28 cellular contexts compared by ENCODE assay signal in genomic region chr11:16095756-16096155, GRCh38.
"Had no signal": no experiment of that assay in that cellular context is flagged by ENCODE, and none has a peak within 500 bp of the region (broad histone marks: within the 10 kb centered on the region; RNA-seq: fewer than 3 reads in every experiment).

No MANE protein-coding gene starts in this region.

- H3K4me3 ChIP-seq: breast epithelium, esophagus muscularis mucosa, heart right ventricle, pancreas, prostate gland, skin epidermis, thoracic aorta, upper lobe of left lung had no signal

- H3K9me3 ChIP-seq: breast epithelium, esophagus muscularis mucosa, heart right ventricle, pancreas, prostate gland, thoracic aorta, upper lobe of left lung had no signal

- H3K36me3 Mint-ChIP-seq: activated CD8-positive, alpha-beta memory T cell treated with anti-CD3 and anti-CD28 coated beads, Interleukin-2, amount 10 ng/mL, durations not matched to agents 7 days and 5 days; activated naive CD4-positive, alpha-beta T cell treated with anti-CD3 and anti-CD28 coated beads, Interleukin-2, amount 50 U/mL, for 72 hours; mesothelial cell of epicardium; naive B cell; stimulated activated effector memory CD8-positive, alpha-beta T cell treated with anti-CD3 and anti-CD28 coated beads, Interleukin-12 subunit alpha, Interleukin-12 subunit beta, amount 100 ng/mL, for 72 hours had no signal

- H3K36me3 ChIP-seq: breast epithelium, esophagus muscularis mucosa, pancreas, prostate gland, thoracic aorta, upper lobe of left lung had no signal

- H3K4me1 ChIP-seq: breast epithelium, esophagus muscularis mucosa, prostate gland, upper lobe of left lung had no signal

- H3K27me3 Mint-ChIP-seq: activated B cell treated with CpG ODN at 0.5 μM for 24 hours; activated CD8-positive, alpha-beta memory T cell treated with anti-CD3 and anti-CD28 coated beads, Interleukin-2, amount 10 ng/mL, durations not matched to agents 7 days and 5 days; stimulated activated naive CD8-positive, alpha-beta T cell treated with anti-CD3 and anti-CD28 coated beads, Interleukin-15, Interleukin-2, amounts not matched to agents 100 ng/mL and 50 ng/mL, for 24 hours had no signal

- ATAC-seq: activated CD8-positive, alpha-beta memory T cell treated with anti-CD3 and anti-CD28 coated beads, Interleukin-2, amount 10 ng/mL, durations not matched to agents 7 days and 5 days; activated CD8-positive, alpha-beta T cell treated with anti-CD3 and anti-CD28 coated beads, Interleukin-2, amount 10 ng/mL, durations not matched to agents 7 days and 5 days; activated naive CD4-positive, alpha-beta T cell treated with anti-CD3 and anti-CD28 coated beads, Interleukin-2, amount 50 U/mL, for 72 hours; foreskin keratinocyte; heart right ventricle; left ventricle myocardium superior; pancreas; sciatic nerve; stimulated activated effector memory CD8-positive, alpha-beta T cell treated with anti-CD3 and anti-CD28 coated beads, Interleukin-12 subunit alpha, Interleukin-12 subunit beta, amount 100 ng/mL, for 72 hours had no signal

- H3K9me3 Mint-ChIP-seq: activated naive CD4-positive, alpha-beta T cell treated with anti-CD3 and anti-CD28 coated beads, Interleukin-2, amount 50 U/mL, for 72 hours; activated T-helper 2 cell treated with anti-CD3 and anti-CD28 coated beads, Interferon-gamma antibody, Interleukin-2, Interleukin-4, amounts not matched to agents 10 μg/mL and 5 μg/mL and 100 μg/mL, durations not matched to agents 14 hours and 24 hours and 36 hours; dendritic cell treated with granulocyte-macrophage colony-stimulating factor and Interleukin-4, amounts not matched to agents 40 ng/mL and 50 ng/mL, for 4 days; endodermal cell; mesothelial cell of epicardium; stimulated activated naive CD8-positive, alpha-beta T cell treated with anti-CD3 and anti-CD28 coated beads, Interleukin-15, Interleukin-2, amounts not matched to agents 100 ng/mL and 50 ng/mL, for 24 hours; T-helper 2 cell treated with Interferon-gamma antibody and Interleukin-4, amounts not matched to agents 5 μg/mL and 100 μg/mL, for 36 hours had no signal

- H3K4me1 Mint-ChIP-seq: activated B cell treated with CpG ODN at 0.5 μM for 24 hours; activated CD8-positive, alpha-beta memory T cell treated with anti-CD3 and anti-CD28 coated beads, Interleukin-2, amount 10 ng/mL, durations not matched to agents 7 days and 5 days; naive B cell; stimulated activated effector memory CD8-positive, alpha-beta T cell treated with anti-CD3 and anti-CD28 coated beads, Interleukin-12 subunit alpha, Interleukin-12 subunit beta, amount 100 ng/mL, for 72 hours had no signal

- H3K27me3 ChIP-seq: breast epithelium, esophagus muscularis mucosa, foreskin keratinocyte, heart right ventricle, pancreas, upper lobe of left lung had no signal

- H3K27ac ChIP-seq: breast epithelium, esophagus muscularis mucosa, foreskin keratinocyte, heart right ventricle, pancreas, prostate gland, skin epidermis, thoracic aorta, upper lobe of left lung had no signal

- DNase-seq: activated B cell treated with CpG ODN at 0.5 μM for 24 hours; activated CD4-positive, alpha-beta T cell treated with anti-CD3 and anti-CD28 coated beads, Interleukin-2, amount 50 U/mL, for 1 hour; activated CD8-positive, alpha-beta memory T cell treated with anti-CD3 and anti-CD28 coated beads, Interleukin-2, amount 10 ng/mL, durations not matched to agents 7 days and 5 days; activated CD8-positive, alpha-beta T cell treated with anti-CD3 and anti-CD28 coated beads, Interleukin-2, amount 10 ng/mL, durations not matched to agents 7 days and 5 days; activated T-cell treated with anti-CD3 and anti-CD28 coated beads, Interleukin-2, amount 50 U/mL, for 48 hours; central memory CD4-positive, alpha-beta T cell; endodermal cell; heart right ventricle; left ventricle myocardium superior; naive B cell; pancreas; retina; stimulated activated CD4-positive, alpha-beta T cell treated with anti-CD3 and anti-CD28 coated beads, Interleukin-4, amount 100 ng/mL, for 24 hours; upper lobe of left lung had no signal

- H3K27ac Mint-ChIP-seq: activated B cell treated with CpG ODN at 0.5 μM for 24 hours; activated CD8-positive, alpha-beta memory T cell treated with anti-CD3 and anti-CD28 coated beads, Interleukin-2, amount 10 ng/mL, durations not matched to agents 7 days and 5 days; activated CD8-positive, alpha-beta T cell treated with anti-CD3 and anti-CD28 coated beads, Interleukin-2, amount 10 ng/mL, durations not matched to agents 7 days and 5 days; activated naive CD4-positive, alpha-beta T cell treated with anti-CD3 and anti-CD28 coated beads, Interleukin-2, amount 50 U/mL, for 72 hours; activated T-helper 2 cell treated with anti-CD3 and anti-CD28 coated beads, Interferon-gamma antibody, Interleukin-2, Interleukin-4, amounts not matched to agents 10 μg/mL and 5 μg/mL and 100 μg/mL, durations not matched to agents 14 hours and 24 hours and 36 hours; dendritic cell treated with granulocyte-macrophage colony-stimulating factor and Interleukin-4, amounts not matched to agents 40 ng/mL and 50 ng/mL, for 4 days; endodermal cell; mesothelial cell of epicardium; naive B cell; stimulated activated effector memory CD8-positive, alpha-beta T cell treated with anti-CD3 and anti-CD28 coated beads, Interleukin-12 subunit alpha, Interleukin-12 subunit beta, amount 100 ng/mL, for 72 hours; stimulated activated naive CD8-positive, alpha-beta T cell treated with anti-CD3 and anti-CD28 coated beads, Interleukin-15, Interleukin-2, amounts not matched to agents 100 ng/mL and 50 ng/mL, for 24 hours; T-helper 2 cell treated with Interferon-gamma antibody and Interleukin-4, amounts not matched to agents 5 μg/mL and 100 μg/mL, for 36 hours had no signal

- H3K4me3 Mint-ChIP-seq: activated B cell treated with CpG ODN at 0.5 μM for 24 hours; activated CD8-positive, alpha-beta memory T cell treated with anti-CD3 and anti-CD28 coated beads, Interleukin-2, amount 10 ng/mL, durations not matched to agents 7 days and 5 days; activated CD8-positive, alpha-beta T cell treated with anti-CD3 and anti-CD28 coated beads, Interleukin-2, amount 10 ng/mL, durations not matched to agents 7 days and 5 days; dendritic cell treated with granulocyte-macrophage colony-stimulating factor and Interleukin-4, amounts not matched to agents 40 ng/mL and 50 ng/mL, for 4 days; endodermal cell; mesothelial cell of epicardium; naive B cell; stimulated activated effector memory CD8-positive, alpha-beta T cell treated with anti-CD3 and anti-CD28 coated beads, Interleukin-12 subunit alpha, Interleukin-12 subunit beta, amount 100 ng/mL, for 72 hours; stimulated activated naive CD8-positive, alpha-beta T cell treated with anti-CD3 and anti-CD28 coated beads, Interleukin-15, Interleukin-2, amounts not matched to agents 100 ng/mL and 50 ng/mL, for 24 hours; T-helper 2 cell treated with Interferon-gamma antibody and Interleukin-4, amounts not matched to agents 5 μg/mL and 100 μg/mL, for 36 hours had no signal
